Comparison of ENCODE assay signal across 29 cellular contexts in the genomic region with DNA sequence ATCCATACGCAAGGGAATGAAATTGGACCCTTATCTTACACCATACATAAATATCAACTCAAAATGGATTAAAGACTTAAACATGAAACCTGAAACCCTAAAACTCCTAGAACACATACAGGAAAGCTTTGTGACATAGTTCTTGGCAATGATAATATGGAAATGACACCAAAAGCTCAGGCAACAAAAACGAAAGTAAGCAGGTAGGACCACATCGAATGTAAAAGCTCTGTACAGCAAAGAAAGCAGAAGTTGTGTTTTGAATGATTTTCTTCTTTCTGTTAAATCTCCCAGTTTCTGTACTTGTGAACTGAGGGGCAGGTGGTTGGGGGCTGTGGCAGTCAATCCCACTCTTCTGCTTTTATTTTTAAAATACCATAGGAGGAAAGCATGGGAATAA.
DNase-seq lines count a peak whose midpoint lies in the region; ATAC-seq and TF ChIP-seq lines count a peak whose summit lies in the region.
"Had no signal": no experiment of that assay in that cellular context is flagged by ENCODE, and none has a peak within 500 bp of the region (broad histone marks: within the 10 kb centered on the region; RNA-seq: fewer than 3 reads in every experiment).

No MANE protein-coding gene starts in this region.

- no peak overlapping the region for H2AFZ ChIP-seq in PC-3 (ENCODE audit: low read length)

- H3F3A ChIP-seq in PC-3 (ENCODE audit: low read length, unreplicated experiment): no peaks in the 10 kb centered on the region

- H3K27me3 Mint-ChIP-seq in natural killer cell treated with Interleukin-12 subunit alpha and Interleukin-12 subunit beta and Interleukin-15 and Interleukin-18, amount 100 ng/mL, for 72 hours: peaks cover 7 to 21% of the 10 kb centered on the region in 2 donors
- H3K27me3 Mint-ChIP-seq in natural killer cell (ENCODE audit: low read depth in 2 of 2): peaks cover 6% of the 10 kb centered on the region in 2 donors

- DNase-seq in natural killer cell treated with Interleukin-12 subunit alpha and Interleukin-12 subunit beta and Interleukin-15 and Interleukin-18, amount 100 ng/mL, for 72 hours (ENCODE audit: low spot score): no peak
- DNase-seq in natural killer cell: no peak
- no peak for DNase-seq in PC-3
- DNase-seq in activated gamma-delta T cell treated with Interleukin-2 at 50 U/mL for 16 hours: no peak
- no peak for DNase-seq in cortex of kidney (lab: John Stamatoyannopoulos, UW)
- DNase-seq in NCI-H187 (lab: John Stamatoyannopoulos, UW): no peak
- DNase-seq: activated CD4-positive, alpha-beta T cell treated with anti-CD3 and anti-CD28 coated beads, Interleukin-2, amount 10 ng/mL, durations not matched to agents 24 days and 14 days; activated CD8-positive, alpha-beta memory T cell treated with anti-CD3 and anti-CD28 coated beads, Interleukin-2, amount 50 U/mL, for 48 hours; activated effector memory CD4-positive, alpha-beta T cell treated with Interleukin-2 at 50 U/mL for 16 hours; DMS153; effector memory CD8-positive, alpha-beta T cell; hypothalamus; left ventricle myocardium inferior; midbrain; NCI-H1694 treated with DMSO at 0.1 percent for 48 hours; NCI-H82; nephron progenitor cell; Peyer's patch; sigmoid colon; stimulated activated CD4-positive, alpha-beta T cell treated with anti-CD3 and anti-CD28 coated beads, Interleukin-15, amount 100 ng/mL, for 24 hours; stomach; T-helper 17 cell had no signal

- H3K27me3 ChIP-seq in PC-3 (ENCODE audit: low read length): peaks cover 57% of the 10 kb centered on the region
- H3K27me3 ChIP-seq: esophagus muscularis mucosa, Peyer's patch, sigmoid colon had no signal

- CTCF ChIA-PET in PC-3 (lab: Charles Lee): no interaction called here

- H3K4me3 ChIP-seq in PC-3 (ENCODE audit: low read length): peak overlapping the region; percentile 60
- H3K4me3 ChIP-seq: esophagus muscularis mucosa, gastroesophageal sphincter, K562, left ventricle myocardium inferior, Peyer's patch, sigmoid colon, stomach had no signal

- BruUV-seq in PC-3 (replicated peaks; lab: Mats Ljungman, UMichigan): no TSS peak

- H3K4me3 Mint-ChIP-seq in natural killer cell treated with Interleukin-12 subunit alpha and Interleukin-12 subunit beta and Interleukin-15 and Interleukin-18, amount 100 ng/mL, for 72 hours: peak overlapping the region; percentile 45
- H3K4me3 Mint-ChIP-seq in natural killer cell: no peak overlapping the region
- H3K4me3 Mint-ChIP-seq: activated CD4-positive, alpha-beta T cell treated with anti-CD3 and anti-CD28 coated beads, Interleukin-2, amount 10 ng/mL, durations not matched to agents 24 days and 14 days; nephron progenitor cell; T-helper 17 cell; type B pancreatic cell had no signal

- POLR2A ChIA-PET in PC-3 (lab: Charles Lee; ENCODE audit: unreplicated experiment): no interaction called here

- H3K9me3 ChIP-seq in PC-3 (ENCODE audit: low read length): no peaks in the 10 kb centered on the region
- H3K9me3 ChIP-seq: esophagus muscularis mucosa, gastroesophageal sphincter, left ventricle myocardium inferior, Peyer's patch, sigmoid colon, stomach had no signal

- no peaks in the 10 kb centered on the region for H3K36me3 ChIP-seq in PC-3 (ENCODE audit: low read depth, low read length)
- H3K36me3 ChIP-seq: esophagus muscularis mucosa, gastroesophageal sphincter, left ventricle myocardium inferior, Peyer's patch, sigmoid colon, stomach had no signal

- H3K9me2 ChIP-seq in PC-3 (replicated peaks; ENCODE audit: low read length): no peaks in the 10 kb centered on the region

- H3K4me1 Mint-ChIP-seq in natural killer cell treated with Interleukin-12 subunit alpha and Interleukin-12 subunit beta and Interleukin-15 and Interleukin-18, amount 100 ng/mL, for 72 hours (ENCODE audit: low read depth in 2 of 2): peaks cover 0 to 4% of the 10 kb centered on the region in 2 donors
- no peaks in the 10 kb centered on the region for H3K4me1 Mint-ChIP-seq in natural killer cell
- H3K4me1 Mint-ChIP-seq: activated CD4-positive, alpha-beta T cell treated with anti-CD3 and anti-CD28 coated beads, Interleukin-2, amount 10 ng/mL, durations not matched to agents 24 days and 14 days; nephron progenitor cell; T-helper 17 cell had no signal

- no peak overlapping the region for H3K27ac ChIP-seq in PC-3 (ENCODE audit: low read length)
- H3K27ac ChIP-seq: C4-2B, esophagus muscularis mucosa, gastroesophageal sphincter, left ventricle myocardium inferior, Peyer's patch, sigmoid colon, stomach had no signal

- no peak overlapping the region for H3K27ac Mint-ChIP-seq in natural killer cell treated with Interleukin-12 subunit alpha and Interleukin-12 subunit beta and Interleukin-15 and Interleukin-18, amount 100 ng/mL, for 72 hours
- H3K27ac Mint-ChIP-seq in natural killer cell: no peak overlapping the region
- H3K27ac Mint-ChIP-seq: activated CD4-positive, alpha-beta T cell treated with anti-CD3 and anti-CD28 coated beads, Interleukin-2, amount 10 ng/mL, durations not matched to agents 24 days and 14 days; effector memory CD8-positive, alpha-beta T cell; nephron progenitor cell; T-helper 17 cell; type B pancreatic cell had no signal

- intact Hi-C loops in natural killer cell (cut with micrococcal nuclease): no loop called here
- intact Hi-C loops in PC-3 (cut with micrococcal nuclease): no loop called here

- ATAC-seq in natural killer cell treated with Interleukin-12 subunit alpha and Interleukin-12 subunit beta and Interleukin-15 and Interleukin-18, amount 100 ng/mL, for 72 hours: no peak
- ATAC-seq in natural killer cell (no peak), HG02642 (IDR thresholded peaks at IDR 0.05; ENCODE audit: poor library complexity, unreplicated experiment) (peak; percentile 47), PC-3 (no peak), HG02885 (IDR thresholded peaks at IDR 0.05; ENCODE audit: poor library complexity, unreplicated experiment) (no peak)
- ATAC-seq: effector memory CD8-positive, alpha-beta T cell; gastroesophageal sphincter; K562; T-helper 17 cell had no signal

- no peaks in the 10 kb centered on the region for H3K79me2 ChIP-seq in PC-3 (ENCODE audit: low read length)

- no peaks in the 10 kb centered on the region for H3K9me3 Mint-ChIP-seq in natural killer cell treated with Interleukin-12 subunit alpha and Interleukin-12 subunit beta and Interleukin-15 and Interleukin-18, amount 100 ng/mL, for 72 hours
- H3K9me3 Mint-ChIP-seq in natural killer cell: no peaks in the 10 kb centered on the region
- H3K9me3 Mint-ChIP-seq: activated CD4-positive, alpha-beta T cell treated with anti-CD3 and anti-CD28 coated beads, Interleukin-2, amount 10 ng/mL, durations not matched to agents 24 days and 14 days; nephron progenitor cell; type B pancreatic cell had no signal

- no peaks in the 10 kb centered on the region for H3K4me1 ChIP-seq in PC-3 (ENCODE audit: insufficient read depth, low read length)
- H3K4me1 ChIP-seq: esophagus muscularis mucosa, gastroesophageal sphincter, left ventricle myocardium inferior, Peyer's patch, sigmoid colon, stomach had no signal

- no peaks in the 10 kb centered on the region for H3K36me3 Mint-ChIP-seq in natural killer cell treated with Interleukin-12 subunit alpha and Interleukin-12 subunit beta and Interleukin-15 and Interleukin-18, amount 100 ng/mL, for 72 hours
- H3K36me3 Mint-ChIP-seq in natural killer cell: no peaks in the 10 kb centered on the region
- H3K36me3 Mint-ChIP-seq: type B pancreatic cell had no signal

- no peak overlapping the region for H3K9ac ChIP-seq in PC-3 (ENCODE audit: low read length)

- no peaks in the 10 kb centered on the region for H4K20me1 ChIP-seq in PC-3 (ENCODE audit: low read length)

- peak overlapping the region; percentile 59 for H3K4me2 ChIP-seq in PC-3 (ENCODE audit: low read length)

- TF ChIP-seq CTCF in natural killer cell (IDR thresholded peaks at IDR 0.05): no peak
- no peak for TF ChIP-seq CTCF in PC-3 (conservative IDR thresholded peaks at IDR 0.05; ENCODE audit: low read depth, low read length)
